1 cellular context compared by ENCODE assay signal in genomic region chr1:31062867-31063380, GRCh38.
A peak's percentile ranks its signal among the peaks of the same experiment; 100 is the strongest.
TF ChIP-seq lines count a peak whose summit lies in the region.

No MANE protein-coding gene starts in this region.

TF ChIP-seq in K562, 482 proteins besides CTCF, POLR2A, EP300 and RAD21 (continued from another document):
- no peak for TF ChIP-seq ZBTB11 (CRISPR knock-in tag; IDR thresholded peaks at IDR 0.05)
- TF ChIP-seq MTA1 (IDR thresholded peaks at IDR 0.05; ENCODE audit: borderline replicate concordance): no peak
- no peak for TF ChIP-seq CTCFL (IDR thresholded peaks at IDR 0.05; ENCODE audit: borderline replicate concordance, insufficient read depth, low read depth, low read length, poor library complexity, severe bottlenecking)
- no peak for TF ChIP-seq ZNF586 (CRISPR knock-in tag; conservative IDR thresholded peaks at IDR 0.05)
- no peak for TF ChIP-seq E4F1 (CRISPR knock-in tag; IDR thresholded peaks at IDR 0.05; ENCODE audit: borderline replicate concordance)
- 0 out of 4 replicates have a peak, but pooled peaks of 1 of the 2 experiments have one; percentile 28 for TF ChIP-seq MAZ (CRISPR knock-in tag; conservative IDR thresholded peaks at IDR 0.05 in 1 of 2, IDR thresholded peaks at IDR 0.05 in 1 of 2)
- TF ChIP-seq POLR2H (tag; IDR thresholded peaks at IDR 0.05; ENCODE audit: low read depth): no peak
- no peak for TF ChIP-seq MNT (conservative IDR thresholded peaks at IDR 0.05)
- no peak for TF ChIP-seq ZNF175 (CRISPR knock-in tag; IDR thresholded peaks at IDR 0.05; ENCODE audit: low read depth)
- peak; percentile 19 for TF ChIP-seq CHD1 (IDR thresholded peaks at IDR 0.05; ENCODE audit: low read length)
- TF ChIP-seq VEZF1 (CRISPR knock-in tag; IDR thresholded peaks at IDR 0.05): no peak
- TF ChIP-seq BMI1 (IDR thresholded peaks at IDR 0.05; ENCODE audit: low read length): no peak
- no peak for TF ChIP-seq TOE1 (IDR thresholded peaks at IDR 0.05; ENCODE audit: borderline replicate concordance)
- TF ChIP-seq TOE1 (CRISPR knock-in tag; IDR thresholded peaks at IDR 0.05; ENCODE audit: borderline replicate concordance, low read depth): no peak
- no peak for TF ChIP-seq ZFX (CRISPR knock-in tag; IDR thresholded peaks at IDR 0.05)
- TF ChIP-seq CCNT2 (IDR thresholded peaks at IDR 0.05; ENCODE audit: borderline replicate concordance, extremely low read depth, insufficient read length, low read depth, low read length): no peak
- no peak for TF ChIP-seq ZNF785 (CRISPR knock-in tag; IDR thresholded peaks at IDR 0.05)
- TF ChIP-seq HES1 (IDR thresholded peaks at IDR 0.05; ENCODE audit: low read depth): 0 out of 2 replicates have a peak, but pooled peaks have one; percentile 12
